In genomic region chr1:172928412-172928811, GRCh38 we compare ENCODE assay signal across 14 cellular contexts.
DNase-seq lines count a peak whose midpoint lies in the region; ATAC-seq and TF ChIP-seq lines count a peak whose summit lies in the region.
"Had no signal": no experiment of that assay in that cellular context is flagged by ENCODE, and none has a peak within 500 bp of the region (broad histone marks: within the 10 kb centered on the region; RNA-seq: fewer than 3 reads in every experiment).

No MANE protein-coding gene starts in this region.

- no peaks in the 10 kb centered on the region for H3K36me3 ChIP-seq in RWPE2 (ENCODE audit: low read depth)
- H3K36me3 ChIP-seq: BLaER1 had no signal

- intact Hi-C loops in posterior vena cava (cut with DNase I) = no loop called here

- DNase-seq in EH (ENCODE audit: low read depth) = peak; percentile 93
- DNase-seq in RWPE2 (ENCODE audit: low spot score) = no peak
- peak; percentile 67 for DNase-seq in fibroblast of gingiva (ENCODE audit: low read depth)
- DNase-seq in non-pigmented ciliary epithelial cell (ENCODE audit: low read depth) = peak; percentile 92
- DNase-seq in GF-D8 (lab: John Stamatoyannopoulos, UW) = no peak
- no peak for DNase-seq in posterior vena cava (ENCODE audit: low spot score)
- DNase-seq: activated naive CD8-positive, alpha-beta T cell treated with anti-CD3 and anti-CD28 coated beads, Interleukin-2, amount 10 ng/mL, durations not matched to agents 7 days and 5 days; activated T-cell treated with anti-CD3 and anti-CD28 coated beads, Interleukin-2, amount 50 U/mL, for 4 hours; NCI-H2029; NCI-H524 treated with DMSO at 0.1 percent for 48 hours had no signal

- ATAC-seq in RWPE2 (ENCODE audit: low read depth) (peak; percentile 86), GM21390 (IDR thresholded peaks at IDR 0.05; ENCODE audit: unreplicated experiment) (no peak), GM19023 (IDR thresholded peaks at IDR 0.05; ENCODE audit: unreplicated experiment) (no peak)
- ATAC-seq: activated T-cell treated with anti-CD3 and anti-CD28 coated beads, Interleukin-2, amount 50 U/mL, for 4 hours; GM23338 had no signal

- H3K4me1 ChIP-seq in RWPE2 (ENCODE audit: insufficient read depth, poor library complexity, severe bottlenecking) = peaks cover 34% of the 10 kb centered on the region
- H3K4me1 ChIP-seq: BLaER1 had no signal

- H3K27me3 ChIP-seq in RWPE2 (ENCODE audit: insufficient read depth, poor library complexity, severe bottlenecking) = no peaks in the 10 kb centered on the region
- H3K27me3 ChIP-seq: BLaER1 had no signal

- no peak overlapping the region for H3K4me3 ChIP-seq in RWPE2 (ENCODE audit: severe bottlenecking)
- H3K4me3 ChIP-seq: BLaER1, GM23338 had no signal

- H3K9me3 ChIP-seq in RWPE2 (ENCODE audit: severe bottlenecking) = no peaks in the 10 kb centered on the region

- TF ChIP-seq CTCF in RWPE2 (IDR thresholded peaks at IDR 0.05; ENCODE audit: poor library complexity, severe bottlenecking) = no peak

- peak overlapping the region; percentile 83 for H3K27ac ChIP-seq in RWPE2 (ENCODE audit: poor library complexity, severe bottlenecking)
- H3K27ac ChIP-seq: BLaER1 had no signal

Comparison
In these comparisons a context has a peak if more than half of its experiments do, and no peak if none do; other contexts are left out.
1. DNase-seq: peak in EH (single experiment), fibroblast of gingiva (single experiment) and non-pigmented ciliary epithelial cell (single experiment); none in RWPE2 (single experiment), GF-D8 (single experiment) and posterior vena cava (single experiment).